18 cellular contexts compared by ENCODE assay signal in genomic region chr17:12737740-12738469, GRCh38. TPM values are rescaled to one million over a fixed set of nuclear protein-coding genes. Genes with fewer than 3 reads are reported as not detected.
DNase-seq lines count a peak whose midpoint lies in the region; ATAC-seq and TF ChIP-seq lines count a peak whose summit lies in the region.
"Had no signal": no experiment of that assay in that cellular context is flagged by ENCODE, and none has a peak within 500 bp of the region (broad histone marks: within the 10 kb centered on the region; RNA-seq: fewer than 3 reads in every experiment).

No MANE protein-coding gene starts in this region.

- DNase-seq in cardiac muscle cell (ENCODE audit: low read depth in 1 of 2, low spot score in 1 of 2) (peak in 1 of 2 donors; percentile 39), right cardiac atrium (no peak), adipocyte (ENCODE audit: low read depth) (peak; percentile 80), fibroblast of peridontal ligament (ENCODE audit: extremely low read depth) (peak; percentile 7), prostate gland (ENCODE audit: low spot score) (peak; percentile 15), spleen (no peak)
- no peak for DNase-seq in activated T-cell treated with anti-CD3 and anti-CD28 coated beads, Interleukin-2, amount 50 U/mL, for 4 hours
- DNase-seq: BE2C; CD4-positive, alpha-beta memory T cell; Kasumi-1; NCI-H1105 treated with DMSO at 0.1 percent for 48 hours; NCI-H187; NCI-H446; NCI-H69; RPMI8226; SIG-M5 had no signal

- no peaks in the 10 kb centered on the region for H3K27me3 Mint-ChIP-seq in activated T-cell treated with anti-CD3 and anti-CD28 coated beads, Interleukin-2, amount 50 U/mL, for 4 hours (ENCODE audit: low read depth)
- H3K27me3 Mint-ChIP-seq: CD4-positive, alpha-beta memory T cell had no signal

- peak overlapping the region; percentile 98 for H3K27ac ChIP-seq in cardiac muscle cell
- H3K27ac ChIP-seq in right cardiac atrium (ENCODE audit: low read length), result no peak overlapping the region
- no peak overlapping the region for H3K27ac ChIP-seq in prostate gland
- H3K27ac ChIP-seq in spleen, result no peak overlapping the region
- H3K27ac ChIP-seq: 22Rv1 had no signal

- no peaks in the 10 kb centered on the region for H3K36me3 Mint-ChIP-seq in activated T-cell treated with anti-CD3 and anti-CD28 coated beads, Interleukin-2, amount 50 U/mL, for 4 hours (ENCODE audit: insufficient read depth)
- H3K36me3 Mint-ChIP-seq: CD4-positive, alpha-beta memory T cell had no signal

- H3K4me1 Mint-ChIP-seq in activated T-cell treated with anti-CD3 and anti-CD28 coated beads, Interleukin-2, amount 50 U/mL, for 4 hours (ENCODE audit: low read depth), result no peaks in the 10 kb centered on the region
- H3K4me1 Mint-ChIP-seq: CD4-positive, alpha-beta memory T cell had no signal

- TF ChIP-seq CTCF in cardiac muscle cell (IDR thresholded peaks at IDR 0.05; ENCODE audit: low read depth, low read length), result no peak
- TF ChIP-seq CTCF in prostate gland (IDR thresholded peaks at IDR 0.05), result no peak
- TF ChIP-seq CTCF in spleen (IDR thresholded peaks at IDR 0.05 in 8 of 11, conservative IDR thresholded peaks at IDR 0.05 in 3 of 11), result no peak

- H3K9ac ChIP-seq in adipocyte (ENCODE audit: low read length), result no peak overlapping the region

- H3K9me3 ChIP-seq in cardiac muscle cell (ENCODE audit: low read depth), result no peaks in the 10 kb centered on the region
- H3K9me3 ChIP-seq in right cardiac atrium (ENCODE audit: control insufficient read depth, low read length), result no peaks in the 10 kb centered on the region
- H3K9me3 ChIP-seq in adipocyte (ENCODE audit: control insufficient read depth, low read length), result no peaks in the 10 kb centered on the region
- H3K9me3 ChIP-seq in prostate gland, result no peaks in the 10 kb centered on the region
- no peaks in the 10 kb centered on the region for H3K9me3 ChIP-seq in spleen
- H3K9me3 ChIP-seq: BE2C had no signal

- H3K27me3 ChIP-seq in cardiac muscle cell, result no peaks in the 10 kb centered on the region
- no peaks in the 10 kb centered on the region for H3K27me3 ChIP-seq in right cardiac atrium (ENCODE audit: control insufficient read depth, insufficient read depth)
- H3K27me3 ChIP-seq in adipocyte (replicated peaks; ENCODE audit: control insufficient read depth, insufficient read depth, low read length), result no peaks in the 10 kb centered on the region
- H3K27me3 ChIP-seq in prostate gland (replicated peaks; ENCODE audit: insufficient read depth), result no peaks in the 10 kb centered on the region
- peaks cover 0 to 15% (median 0%) of the 10 kb centered on the region in 7 donors for H3K27me3 ChIP-seq in spleen (replicated peaks in 1 of 7)
- H3K27me3 ChIP-seq: BE2C had no signal

- 71% methylated on average over 7 of the region's 7 CpGs for WGBS in right cardiac atrium
- WGBS in prostate gland, result 46% methylated on average over 7 of the region's 7 CpGs
- 69 to 90% (median 81%) methylated on average over 7 of the region's 7 CpGs for WGBS in spleen, 5 donors

- H3K4me3 ChIP-seq in cardiac muscle cell (no peak overlapping the region), right cardiac atrium (ENCODE audit: low read length) (no peak overlapping the region), adipocyte (ENCODE audit: low read length) (no peak overlapping the region), prostate gland (no peak overlapping the region), spleen (no peak overlapping the region)

- H3K4me3 Mint-ChIP-seq in activated T-cell treated with anti-CD3 and anti-CD28 coated beads, Interleukin-2, amount 50 U/mL, for 4 hours, result no peak overlapping the region
- H3K4me3 Mint-ChIP-seq: CD4-positive, alpha-beta memory T cell had no signal

- no peak for TF ChIP-seq POLR2A in prostate gland (IDR thresholded peaks at IDR 0.05)
- no peak for TF ChIP-seq POLR2A in spleen (IDR thresholded peaks at IDR 0.05)

- H3K36me3 ChIP-seq in cardiac muscle cell (peaks cover 55% of the 10 kb centered on the region), adipocyte (ENCODE audit: control insufficient read depth, insufficient read depth, low read length, severe bottlenecking) (no peaks in the 10 kb centered on the region), prostate gland (no peaks in the 10 kb centered on the region), spleen (no peaks in the 10 kb centered on the region)
- H3K36me3 ChIP-seq: BE2C had no signal

- peaks cover 45% of the 10 kb centered on the region for H3K4me1 ChIP-seq in cardiac muscle cell (ENCODE audit: low read depth)
- peaks cover 2% of the 10 kb centered on the region for H3K4me1 ChIP-seq in right cardiac atrium (ENCODE audit: control insufficient read depth, insufficient read depth, low read length)
- H3K4me1 ChIP-seq in adipocyte (ENCODE audit: control insufficient read depth, insufficient read depth, low read length), result peaks cover 15% of the 10 kb centered on the region
- H3K4me1 ChIP-seq in prostate gland (replicated peaks), result no peaks in the 10 kb centered on the region
- peaks cover 0 to 6% (median 0%) of the 10 kb centered on the region in 6 donors for H3K4me1 ChIP-seq in spleen
- H3K4me1 ChIP-seq: BE2C had no signal

- no peaks in the 10 kb centered on the region for H3K9me3 Mint-ChIP-seq in activated T-cell treated with anti-CD3 and anti-CD28 coated beads, Interleukin-2, amount 50 U/mL, for 4 hours

- intact Hi-C loops in right cardiac atrium (cut with DNase I), result loop anchor here in 1 of 4 donors (10.0 kb wide), 1 partner anchor 193 kb away; no protein-coding TSS in a partner anchor
- intact Hi-C loops in prostate gland (cut with DNase I), result loop anchor here (5.0 kb wide), 1 partner anchor 481 kb away; no protein-coding TSS in a partner anchor
- intact Hi-C loops in spleen (cut with DNase I; ENCODE audit: low total_unique reads), result no loop called here

- ATAC-seq in right cardiac atrium, result no peak
- no peak for ATAC-seq in HG03045 (IDR thresholded peaks at IDR 0.05; ENCODE audit: unreplicated experiment)
- no peak for ATAC-seq in activated T-cell treated with anti-CD3 and anti-CD28 coated beads, Interleukin-2, amount 50 U/mL, for 4 hours

RNA-seq across cellular contexts. Expression of gene ARHGAP44, which starts 51.4 kb away (rescaled TPM):
- total RNA-seq in cardiac muscle cell, result 7.1 and 13.5 TPM in 2 replicates
- 10.2 and 16.5 TPM in 2 replicates for polyA plus RNA-seq in cardiac muscle cell
- total RNA-seq in right cardiac atrium, result 10 to 100 TPM in 3 of 4 donors, 1 to 10 TPM in 1; 7.8 to 13.6 (median 11.8) TPM
- 6.7 TPM for polyA plus RNA-seq in right cardiac atrium
- total RNA-seq in prostate gland, result 10 to 100 TPM in 1 of 2 donors, 1 to 10 TPM in 1; 7.5 to 15.7 TPM
- total RNA-seq in activated T-cell treated with anti-CD3 and anti-CD28 coated beads, Interleukin-2, amount 50 U/mL, for 4 hours, result under 1 TPM in 2 of 3 donors, not detected in 1; 0.10 to 0.11 TPM
- total RNA-seq in spleen, result 1 to 10 TPM; 1.2 to 2.6 (median 1.7) TPM
- under 1 TPM; 0.54 to 0.99 (median 0.70) TPM for polyA plus RNA-seq in spleen
- total RNA-seq: CD4-positive, alpha-beta memory T cell had no signal

Comparison
In these comparisons a context has a peak if more than half of its experiments do, and no peak if none do; other contexts are left out.
1. DNase-seq: peak in adipocyte (single experiment), fibroblast of peridontal ligament (single experiment) and prostate gland (single experiment); none in right cardiac atrium (0 of 3), activated T-cell treated with anti-CD3 and anti-CD28 coated beads, Interleukin-2, amount 50 U/mL, for 4 hours (single experiment) and spleen (single experiment).